In the genomic region with DNA sequence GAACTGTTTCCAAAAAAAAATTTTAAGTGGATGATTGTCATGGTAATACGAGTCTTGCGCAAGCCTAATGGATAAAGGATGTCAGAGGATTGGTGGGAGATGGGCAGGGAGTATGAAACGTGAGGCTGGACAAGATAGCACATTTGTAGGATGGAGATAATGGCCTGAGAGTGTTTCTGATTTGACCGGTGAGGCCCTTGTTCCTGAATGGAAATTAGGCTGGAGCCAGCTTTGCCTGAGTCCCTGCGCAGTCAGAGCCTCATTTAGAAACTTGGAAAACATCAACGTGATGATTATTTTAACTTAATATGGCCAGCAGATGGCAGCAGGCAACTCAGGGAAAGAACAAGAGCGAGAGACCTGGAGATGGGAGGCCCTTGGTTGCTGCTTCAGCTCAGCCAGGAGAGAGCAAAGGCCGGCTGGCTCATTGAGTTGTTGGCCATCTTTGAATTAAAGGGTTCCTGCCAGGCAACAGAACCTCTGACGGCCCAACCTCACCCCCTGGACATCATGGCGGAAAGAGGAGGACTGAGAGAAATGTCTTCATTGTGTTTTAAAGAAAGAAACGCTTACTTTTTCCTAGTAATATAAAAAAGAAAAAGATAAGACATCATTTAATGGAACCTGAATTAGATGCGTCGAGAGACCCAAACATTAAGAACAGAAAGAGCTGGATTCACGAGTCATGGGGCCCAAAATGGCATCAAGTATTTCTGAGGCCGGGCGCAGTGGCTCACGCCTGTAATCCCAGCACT, we compare ENCODE assay signal across 8 cellular contexts.
A peak's percentile ranks its signal among the peaks of the same experiment; 100 is the strongest.
DNase-seq lines count a peak whose midpoint lies in the region; ATAC-seq and TF ChIP-seq lines count a peak whose summit lies in the region.

No MANE protein-coding gene starts in this region.

- no peak overlapping the region for H3K27ac Mint-ChIP-seq in naive thymus-derived CD4-positive, alpha-beta T cell
- H3K27ac Mint-ChIP-seq in stimulated activated naive B cell treated with anti-CD40 and anti-IgM and Interleukin-4, amounts not matched to agents 10 μg/mL and 1 μg/mL and 100 μg/mL, for 72 hours = no peak overlapping the region

- no peaks in the 10 kb centered on the region for H3K36me3 ChIP-seq in NT2/D1 (ENCODE audit: insufficient read depth, insufficient read length, low read length)
- H3K36me3 ChIP-seq in naive thymus-derived CD4-positive, alpha-beta T cell (ENCODE audit: control insufficient read depth in 2 of 3, insufficient read depth in 3 of 3, low read length in 3 of 3) = no peaks in the 10 kb centered on the region

- CTCF ChIA-PET in naive thymus-derived CD4-positive, alpha-beta T cell (lab: Charles Lee) = interaction anchor here (0.7 to 4.3 kb wide), 9 partner anchors 109 to 255 kb away, joined by 3 to 44 read pairs (median 3); no protein-coding TSS in a partner anchor

- no peaks in the 10 kb centered on the region for H3K36me3 Mint-ChIP-seq in naive thymus-derived CD4-positive, alpha-beta T cell
- H3K36me3 Mint-ChIP-seq in stimulated activated naive B cell treated with anti-CD40 and anti-IgM and Interleukin-4, amounts not matched to agents 10 μg/mL and 1 μg/mL and 100 μg/mL, for 72 hours = no peaks in the 10 kb centered on the region

- no peak overlapping the region for H3K9ac ChIP-seq in NT2/D1 (ENCODE audit: insufficient read length, low read depth)

- no peaks in the 10 kb centered on the region for H3K27me3 ChIP-seq in NT2/D1 (ENCODE audit: insufficient read depth, insufficient read length)
- no peaks in the 10 kb centered on the region for H3K27me3 ChIP-seq in naive thymus-derived CD4-positive, alpha-beta T cell (ENCODE audit: control insufficient read depth in 2 of 2, insufficient read depth in 2 of 2, low read length in 2 of 2)

- POLR2A ChIA-PET in naive thymus-derived CD4-positive, alpha-beta T cell (lab: Charles Lee) = no interaction called here

- no peak overlapping the region for H3K4me3 Mint-ChIP-seq in naive thymus-derived CD4-positive, alpha-beta T cell
- H3K4me3 Mint-ChIP-seq in stimulated activated naive B cell treated with anti-CD40 and anti-IgM and Interleukin-4, amounts not matched to agents 10 μg/mL and 1 μg/mL and 100 μg/mL, for 72 hours = no peak overlapping the region

- H3K9me3 ChIP-seq in NT2/D1 (ENCODE audit: insufficient read depth, low read length) = no peaks in the 10 kb centered on the region
- H3K9me3 ChIP-seq in naive thymus-derived CD4-positive, alpha-beta T cell (ENCODE audit: control insufficient read depth in 2 of 3, low read length in 3 of 3) = no peaks in the 10 kb centered on the region

- no peak overlapping the region for H3K4me3 ChIP-seq in NT2/D1 (ENCODE audit: insufficient read length, low read depth)
- no peak overlapping the region for H3K4me3 ChIP-seq in naive thymus-derived CD4-positive, alpha-beta T cell (ENCODE audit: low read length)

- ATAC-seq in GM19468 (IDR thresholded peaks at IDR 0.05; ENCODE audit: extremely low read depth, unreplicated experiment) = peak; percentile 60
- peak; percentile 84 for ATAC-seq in naive thymus-derived CD4-positive, alpha-beta T cell
- peak; percentile 93 to 97 for ATAC-seq in stimulated activated naive B cell treated with anti-CD40 and anti-IgM and Interleukin-4, amounts not matched to agents 10 μg/mL and 1 μg/mL and 100 μg/mL, for 72 hours (replicated peaks)

- intact Hi-C loops in naive thymus-derived CD4-positive, alpha-beta T cell (cut with micrococcal nuclease) = loop anchor here (1.0 to 5.0 kb wide), 7 partner anchors 79 to 453 kb away; a partner anchor contains a TSS

- no peaks in the 10 kb centered on the region for H3K4me1 ChIP-seq in NT2/D1 (ENCODE audit: insufficient read depth, insufficient read length)
- H3K4me1 ChIP-seq in naive thymus-derived CD4-positive, alpha-beta T cell (ENCODE audit: control insufficient read depth in 2 of 2, insufficient read depth in 2 of 2, low read length in 2 of 2) = no peaks in the 10 kb centered on the region

- DNase-seq in COLO668 (lab: John Stamatoyannopoulos, UW; ENCODE audit: unreplicated experiment) (peak; percentile 87), HuH-7 (ENCODE audit: low spot score) (peak; percentile 64), NT2/D1 (ENCODE audit: low read depth, low spot score) (peak; percentile 82), erythroblast (lab: John Stamatoyannopoulos, UW) (peak; percentile 82 to 85)
- DNase-seq in activated CD8-positive, alpha-beta memory T cell treated with anti-CD3 and anti-CD28 coated beads, Interleukin-2, amount 50 U/mL, for 4 hours = peak; percentile 53
- peak; percentile 9 to 69 (median 60) for DNase-seq in naive thymus-derived CD4-positive, alpha-beta T cell
- DNase-seq in stimulated activated naive B cell treated with anti-CD40 and anti-IgM and Interleukin-4, amounts not matched to agents 10 μg/mL and 1 μg/mL and 100 μg/mL, for 72 hours = peak; percentile 57

- H3K4me1 Mint-ChIP-seq in naive thymus-derived CD4-positive, alpha-beta T cell = peaks cover 0 to 7% (median 0%) of the 10 kb centered on the region in 7 donors
- H3K4me1 Mint-ChIP-seq in stimulated activated naive B cell treated with anti-CD40 and anti-IgM and Interleukin-4, amounts not matched to agents 10 μg/mL and 1 μg/mL and 100 μg/mL, for 72 hours = peaks cover 5 to 9% of the 10 kb centered on the region in 2 donors

- no peak for TF ChIP-seq POLR2A in erythroblast (IDR thresholded peaks at IDR 0.05; ENCODE audit: low read length)

- peaks cover 0 to 7% (median 0%) of the 10 kb centered on the region in 5 donors for H3K27me3 Mint-ChIP-seq in naive thymus-derived CD4-positive, alpha-beta T cell
- H3K27me3 Mint-ChIP-seq in stimulated activated naive B cell treated with anti-CD40 and anti-IgM and Interleukin-4, amounts not matched to agents 10 μg/mL and 1 μg/mL and 100 μg/mL, for 72 hours = no peaks in the 10 kb centered on the region

- no peaks in the 10 kb centered on the region for H3K9me3 Mint-ChIP-seq in naive thymus-derived CD4-positive, alpha-beta T cell
- H3K9me3 Mint-ChIP-seq in stimulated activated naive B cell treated with anti-CD40 and anti-IgM and Interleukin-4, amounts not matched to agents 10 μg/mL and 1 μg/mL and 100 μg/mL, for 72 hours = no peaks in the 10 kb centered on the region

- H3K27ac ChIP-seq in naive thymus-derived CD4-positive, alpha-beta T cell (ENCODE audit: low read depth, low read length) = no peak overlapping the region
